ENCODE assay signal across 9 cellular contexts in genomic region chr11:103055174-103055890, GRCh38. TPM values are rescaled to one million over a fixed set of nuclear protein-coding genes. Genes with fewer than 3 reads are reported as not detected.
A peak's percentile ranks its signal among the peaks of the same experiment; 100 is the strongest.
DNase-seq lines count a peak whose midpoint lies in the region; ATAC-seq and TF ChIP-seq lines count a peak whose summit lies in the region.
"Had no signal": no experiment of that assay in that cellular context is flagged by ENCODE, and none has a peak within 500 bp of the region (broad histone marks: within the 10 kb centered on the region; RNA-seq: fewer than 3 reads in every experiment).

No MANE protein-coding gene starts in this region.

- CTCF ChIA-PET in activated CD8-positive, alpha-beta memory T cell treated with anti-CD3 and anti-CD28 coated beads, Interleukin-2, amount 10 ng/mL, durations not matched to agents 7 days and 5 days (lab: Charles Lee) = interaction anchor here (0.8 to 1.6 kb wide), 5 partner anchors 10 to 260 kb away, joined by 3 to 5 read pairs (median 3); no protein-coding TSS in a partner anchor

- peak; percentile 54 for TF ChIP-seq CTCF in kidney epithelial cell (IDR thresholded peaks at IDR 0.05; ENCODE audit: insufficient read depth, low read length, poor library complexity, severe bottlenecking)

- H3K36me3 ChIP-seq in kidney epithelial cell (ENCODE audit: control insufficient read depth, insufficient read depth, low read length) = no peaks in the 10 kb centered on the region

- H3K36me3 Mint-ChIP-seq in activated CD8-positive, alpha-beta memory T cell treated with anti-CD3 and anti-CD28 coated beads, Interleukin-2, amount 10 ng/mL, durations not matched to agents 7 days and 5 days = peaks cover 11% of the 10 kb centered on the region

- DNase-seq in activated CD8-positive, alpha-beta memory T cell treated with anti-CD3 and anti-CD28 coated beads, Interleukin-2, amount 10 ng/mL, durations not matched to agents 7 days and 5 days = no peak
- no peak for DNase-seq in activated CD8-positive, alpha-beta memory T cell treated with anti-CD3 and anti-CD28 coated beads, Interleukin-2, amount 50 U/mL, for 4 hours
- peak; percentile 37 for DNase-seq in NCI-H1105 treated with DMSO at 0.1 percent for 48 hours (lab: John Stamatoyannopoulos, UW)
- peak; percentile 64 for DNase-seq in amniotic stem cell (lab: John Stamatoyannopoulos, UW)
- DNase-seq in kidney epithelial cell (ENCODE audit: low read depth) = peak; percentile 14
- no peak for DNase-seq in NCI-H187 treated with DMSO at 0.1 percent for 48 hours (lab: John Stamatoyannopoulos, UW)
- DNase-seq in nucleus accumbens (lab: John Stamatoyannopoulos, UW) = no peak

- no peak overlapping the region for H3K4me3 ChIP-seq in kidney epithelial cell (ENCODE audit: low read depth, low read length)
- H3K4me3 ChIP-seq: HAP-1 had no signal

- no peaks in the 10 kb centered on the region for H3K4me1 Mint-ChIP-seq in activated CD8-positive, alpha-beta memory T cell treated with anti-CD3 and anti-CD28 coated beads, Interleukin-2, amount 10 ng/mL, durations not matched to agents 7 days and 5 days

- no peaks in the 10 kb centered on the region for H3K27me3 Mint-ChIP-seq in activated CD8-positive, alpha-beta memory T cell treated with anti-CD3 and anti-CD28 coated beads, Interleukin-2, amount 10 ng/mL, durations not matched to agents 7 days and 5 days

- H3K4me3 Mint-ChIP-seq in activated CD8-positive, alpha-beta memory T cell treated with anti-CD3 and anti-CD28 coated beads, Interleukin-2, amount 10 ng/mL, durations not matched to agents 7 days and 5 days = no peak overlapping the region

- no peaks in the 10 kb centered on the region for H3K9me3 Mint-ChIP-seq in activated CD8-positive, alpha-beta memory T cell treated with anti-CD3 and anti-CD28 coated beads, Interleukin-2, amount 10 ng/mL, durations not matched to agents 7 days and 5 days (ENCODE audit: low read depth)

- no peak overlapping the region for H3K27ac Mint-ChIP-seq in activated CD8-positive, alpha-beta memory T cell treated with anti-CD3 and anti-CD28 coated beads, Interleukin-2, amount 10 ng/mL, durations not matched to agents 7 days and 5 days

- peak; percentile 70 for ATAC-seq in activated CD8-positive, alpha-beta memory T cell treated with anti-CD3 and anti-CD28 coated beads, Interleukin-2, amount 10 ng/mL, durations not matched to agents 7 days and 5 days
- ATAC-seq in GM21825 (IDR thresholded peaks at IDR 0.05; ENCODE audit: unreplicated experiment) = peak; percentile 59

- no peaks in the 10 kb centered on the region for H3K27me3 ChIP-seq in kidney epithelial cell (ENCODE audit: control insufficient read depth, insufficient read depth, low read length)

RNA-seq across cellular contexts. Expression of gene DCUN1D5, which starts 36.6 kb away (rescaled TPM):
- 10 to 100 TPM; 38.4 to 51.3 TPM for total RNA-seq in activated CD8-positive, alpha-beta memory T cell treated with anti-CD3 and anti-CD28 coated beads, Interleukin-2, amount 10 ng/mL, durations not matched to agents 7 days and 5 days
- total RNA-seq in kidney epithelial cell = 73.7 and 83.5 TPM in 2 replicates

RNA-seq across cellular contexts. Expression of gene DYNC2H1, which starts 53.9 kb away (rescaled TPM):
- 1 to 10 TPM; 4.3 to 4.9 TPM for total RNA-seq in activated CD8-positive, alpha-beta memory T cell treated with anti-CD3 and anti-CD28 coated beads, Interleukin-2, amount 10 ng/mL, durations not matched to agents 7 days and 5 days
- 10.4 and 10.5 TPM in 2 replicates for total RNA-seq in kidney epithelial cell

Comparison
In these comparisons a context has a peak if more than half of its experiments do, and no peak if none do; other contexts are left out.
1. DNase-seq: peak in NCI-H1105 treated with DMSO at 0.1 percent for 48 hours (single experiment), amniotic stem cell (single experiment) and kidney epithelial cell (single experiment); none in activated CD8-positive, alpha-beta memory T cell treated with anti-CD3 and anti-CD28 coated beads, Interleukin-2, amount 10 ng/mL, durations not matched to agents 7 days and 5 days (single experiment), activated CD8-positive, alpha-beta memory T cell treated with anti-CD3 and anti-CD28 coated beads, Interleukin-2, amount 50 U/mL, for 4 hours (single experiment), NCI-H187 treated with DMSO at 0.1 percent for 48 hours (single experiment) and nucleus accumbens (0 of 56).